ENCODE assay signal across 8 cellular contexts in the genomic region with DNA sequence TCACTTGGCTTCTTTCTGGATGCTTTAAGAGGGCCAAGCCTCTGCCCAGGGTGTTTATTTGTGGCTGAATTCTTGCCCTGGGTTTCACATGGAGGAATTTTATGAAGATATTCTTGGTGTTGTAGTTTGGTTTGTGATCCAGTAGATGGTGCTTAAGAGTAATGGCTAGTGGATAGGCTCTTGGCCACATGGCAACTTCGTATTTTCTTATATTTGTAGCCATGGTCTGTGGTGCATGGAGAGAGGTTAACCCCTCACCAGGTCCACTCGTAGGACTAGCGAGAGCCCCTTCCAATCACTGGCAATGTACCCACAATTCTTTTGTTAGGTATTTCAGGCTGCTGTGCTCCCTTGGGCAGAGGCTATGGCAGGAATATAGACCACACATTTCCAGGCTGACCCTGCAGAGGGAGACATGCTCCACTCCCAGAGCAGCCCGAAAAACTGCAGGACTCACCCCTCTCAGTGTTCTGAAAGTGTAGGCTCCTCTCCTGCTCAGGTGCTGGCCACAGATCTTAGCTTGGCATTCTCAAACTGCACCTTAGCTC.
DNase-seq lines count a peak whose midpoint lies in the region; ATAC-seq and TF ChIP-seq lines count a peak whose summit lies in the region.

No MANE protein-coding gene starts in this region.

- H2AFZ ChIP-seq in IMR-90 (replicated peaks; ENCODE audit: low read length, poor library complexity): no peak overlapping the region

- H3K9me3 ChIP-seq in IMR-90 (ENCODE audit: control insufficient read depth, insufficient read depth, low read length) (no peaks in the 10 kb centered on the region; the same call in none of the 2 replicates), adipocyte (ENCODE audit: control insufficient read depth, low read length) (peaks cover 21% of the 10 kb centered on the region)

- H3K14ac ChIP-seq in IMR-90 (replicated peaks; ENCODE audit: low read depth, low read length): no peak overlapping the region

- H2BK20ac ChIP-seq in IMR-90 (ENCODE audit: low read depth, low read length): no peak overlapping the region

- H3K36me3 ChIP-seq in IMR-90 (ENCODE audit: control insufficient read depth, insufficient read depth, low read length): no peaks in the 10 kb centered on the region
- no peaks in the 10 kb centered on the region for H3K36me3 ChIP-seq in adipocyte (ENCODE audit: control insufficient read depth, insufficient read depth, low read length, severe bottlenecking)

- DNase-seq in ELF-1 (ENCODE audit: low read depth, low spot score): peak; percentile 67
- DNase-seq in IMR-90: peak; percentile 17
- peak; percentile 45 for DNase-seq in adipocyte (ENCODE audit: low read depth)
- peak; percentile 37 to 46 for DNase-seq in lung microvascular endothelial cell (ENCODE audit: low read depth in 2 of 2)
- no peak for DNase-seq in caudate nucleus (lab: John Stamatoyannopoulos, UW)
- no peak for DNase-seq in omental fat pad (ENCODE audit: low spot score)
- no peak for DNase-seq in activated CD8-positive, alpha-beta T cell treated with anti-CD3 and anti-CD28 coated beads for 36 hours
- no peak for DNase-seq in CD14-positive monocyte (ENCODE audit: low spot score)

- no peak overlapping the region for H4K8ac ChIP-seq in IMR-90 (ENCODE audit: low read depth in 2 of 2, low read length in 2 of 2)

- intact Hi-C loops in IMR-90 (cut with micrococcal nuclease) (loop anchor here (10.0 kb wide), 2 partner anchors 64 to 474 kb away; no protein-coding TSS in a partner anchor), CD14-positive monocyte (cut with micrococcal nuclease) (no loop called here)
- intact Hi-C loops in activated CD8-positive, alpha-beta T cell treated with anti-CD3 and anti-CD28 coated beads for 36 hours (cut with micrococcal nuclease): no loop called here

- H3K79me1 ChIP-seq in IMR-90 (ENCODE audit: low read depth in 1 of 2, low read length in 2 of 2): no peaks in the 10 kb centered on the region

- no peak overlapping the region for H3K4me2 ChIP-seq in IMR-90 (ENCODE audit: low read depth, low read length)

- H2AK9ac ChIP-seq in IMR-90 (replicated peaks; ENCODE audit: low read depth, low read length, poor library complexity): no peak overlapping the region

- 33% methylated on average over 1 of the region's 4 CpGs; no CpG with 5 or more reads in 1 of the 2 experiments for WGBS in IMR-90 (ENCODE audit: extremely low coverage in 2 of 2, insufficient read length in 1 of 2), 2 experiments

- H3K27me3 Mint-ChIP-seq in activated CD8-positive, alpha-beta T cell treated with anti-CD3 and anti-CD28 coated beads for 36 hours: peaks cover 1% of the 10 kb centered on the region
- peaks cover 0 to 2% (median 0%) of the 10 kb centered on the region in 3 donors for H3K27me3 Mint-ChIP-seq in CD14-positive monocyte (ENCODE audit: low read depth in 3 of 3)

- TF ChIP-seq RAD21 in IMR-90 (IDR thresholded peaks at IDR 0.05; ENCODE audit: low read length): no peak

- H3K4me3 ChIP-seq in IMR-90 (ENCODE audit: insufficient read depth, low read depth, low read length) (no peak overlapping the region), adipocyte (ENCODE audit: low read length) (no peak overlapping the region)

- in situ Hi-C loops in IMR-90 (cut with MboI; ENCODE audit: low sequenced_read_pairs): no loop called here

- no peaks in the 10 kb centered on the region for H4K20me1 ChIP-seq in IMR-90 (ENCODE audit: insufficient read depth, low read length)

- no peak overlapping the region for H2BK120ac ChIP-seq in IMR-90 (ENCODE audit: low read depth, low read length)

- no peak for TF ChIP-seq CTCF in IMR-90 (conservative IDR thresholded peaks at IDR 0.05; ENCODE audit: low read depth, low read length)
- TF ChIP-seq CTCF in omental fat pad (IDR thresholded peaks at IDR 0.05): no peak
- no peak for TF ChIP-seq CTCF in activated CD8-positive, alpha-beta T cell treated with anti-CD3 and anti-CD28 coated beads for 36 hours (IDR thresholded peaks at IDR 0.05)
- no peak for TF ChIP-seq CTCF in CD14-positive monocyte (IDR thresholded peaks at IDR 0.05)

- no peak overlapping the region for H4K5ac ChIP-seq in IMR-90 (ENCODE audit: low read depth, low read length)

- H3K36me3 Mint-ChIP-seq in activated CD8-positive, alpha-beta T cell treated with anti-CD3 and anti-CD28 coated beads for 36 hours (ENCODE audit: low read depth): no peaks in the 10 kb centered on the region
- H3K36me3 Mint-ChIP-seq in CD14-positive monocyte: no peaks in the 10 kb centered on the region

- POLR2A ChIA-PET in IMR-90 (lab: Charles Lee; ENCODE audit: unreplicated experiment): no interaction called here
- POLR2A ChIA-PET in activated CD8-positive, alpha-beta T cell treated with anti-CD3 and anti-CD28 coated beads for 36 hours (lab: Charles Lee): no interaction called here

- TF ChIP-seq POLR2A in IMR-90 (IDR thresholded peaks at IDR 0.05; ENCODE audit: low read depth, low read length): no peak

- H3K56ac ChIP-seq in IMR-90 (ENCODE audit: extremely low read depth, insufficient read depth, low read length): no peak overlapping the region

- no peak overlapping the region for H3K4me3 Mint-ChIP-seq in activated CD8-positive, alpha-beta T cell treated with anti-CD3 and anti-CD28 coated beads for 36 hours
- no peak overlapping the region for H3K4me3 Mint-ChIP-seq in CD14-positive monocyte

- H2BK5ac ChIP-seq in IMR-90 (ENCODE audit: low read depth, low read length, poor library complexity, severe bottlenecking): no peak overlapping the region

- no TSS peak for BruUV-seq in IMR-90 (replicated peaks; lab: Mats Ljungman, UMichigan)

- no peak overlapping the region for H3K18ac ChIP-seq in IMR-90 (ENCODE audit: low read depth, low read length)

- H3K4me1 ChIP-seq in IMR-90 (ENCODE audit: control insufficient read depth, insufficient read depth, low read length) (no peaks in the 10 kb centered on the region), adipocyte (ENCODE audit: control insufficient read depth, insufficient read depth, low read length) (peaks cover 8% of the 10 kb centered on the region)

- ATAC-seq in IMR-90 (ENCODE audit: low read depth) (peak; percentile 77; the same call in 1 of the 2 replicates), omental fat pad (ENCODE audit: low FRiP score) (no peak)
- ATAC-seq in activated CD8-positive, alpha-beta T cell treated with anti-CD3 and anti-CD28 coated beads for 36 hours: no peak

- H3K27me3 ChIP-seq in IMR-90 (ENCODE audit: control insufficient read depth, insufficient read depth, low read length) (no peaks in the 10 kb centered on the region), adipocyte (replicated peaks; ENCODE audit: control insufficient read depth, insufficient read depth, low read length) (no peaks in the 10 kb centered on the region)

- H3K9me1 ChIP-seq in IMR-90 (ENCODE audit: insufficient read depth, low read length): no peaks in the 10 kb centered on the region

- no peak overlapping the region for H3K27ac Mint-ChIP-seq in activated CD8-positive, alpha-beta T cell treated with anti-CD3 and anti-CD28 coated beads for 36 hours
- H3K27ac Mint-ChIP-seq in CD14-positive monocyte: no peak overlapping the region

- H3K27ac ChIP-seq in IMR-90 (ENCODE audit: insufficient read depth, low read length) (no peak overlapping the region), caudate nucleus (ENCODE audit: low read depth, low read length) (no peak overlapping the region)

- no peak overlapping the region for H3K4ac ChIP-seq in IMR-90 (ENCODE audit: low read depth, low read length)

- dilution Hi-C loops in IMR-90 (cut with HindIII; ENCODE audit: low sequenced_read_pairs, unreplicated experiment): no loop called here

- no peak overlapping the region for H3K23ac ChIP-seq in IMR-90 (ENCODE audit: low read depth, low read length)

- H2BK15ac ChIP-seq in IMR-90 (ENCODE audit: low read depth, low read length): no peak overlapping the region

- peaks cover 5% of the 10 kb centered on the region for H3K4me1 Mint-ChIP-seq in activated CD8-positive, alpha-beta T cell treated with anti-CD3 and anti-CD28 coated beads for 36 hours (ENCODE audit: low read depth)
- peaks cover 4% of the 10 kb centered on the region for H3K4me1 Mint-ChIP-seq in CD14-positive monocyte

- CTCF ChIA-PET in IMR-90 (lab: Yijun Ruan, JAX): no interaction called here
- CTCF ChIA-PET in activated CD8-positive, alpha-beta T cell treated with anti-CD3 and anti-CD28 coated beads for 36 hours (lab: Charles Lee): no interaction called here

- H2AK5ac ChIP-seq in IMR-90 (ENCODE audit: low read depth, low read length): no peak overlapping the region

- peaks cover 10% of the 10 kb centered on the region for H3K9me3 Mint-ChIP-seq in activated CD8-positive, alpha-beta T cell treated with anti-CD3 and anti-CD28 coated beads for 36 hours
- peaks cover 0 to 10% (median 5%) of the 10 kb centered on the region in 7 donors for H3K9me3 Mint-ChIP-seq in CD14-positive monocyte

- no peak overlapping the region for H3K9ac ChIP-seq in IMR-90 (ENCODE audit: low read depth, low read length)
- no peak overlapping the region for H3K9ac ChIP-seq in adipocyte (ENCODE audit: low read length)

- no peak overlapping the region for H4K91ac ChIP-seq in IMR-90 (ENCODE audit: insufficient read depth, low read depth, low read length)

TF ChIP-seq in IMR-90, 13 proteins besides CTCF, POLR2A, EP300 and RAD21:
- TF ChIP-seq FOS (IDR thresholded peaks at IDR 0.05; ENCODE audit: low read depth, low read length) (no peak), NFE2L2 (IDR thresholded peaks at IDR 0.05; ENCODE audit: low read depth, low read length) (no peak), RCOR1 (IDR thresholded peaks at IDR 0.05; ENCODE audit: insufficient replicate concordance, low read length) (no peak)

Comparison
In these comparisons a context has a peak if more than half of its experiments do, and no peak if none do; other contexts are left out.
1. DNase-seq: peak in ELF-1 (single experiment), IMR-90 (single experiment), adipocyte (single experiment) and lung microvascular endothelial cell (2 of 2); none in caudate nucleus (0 of 61), omental fat pad (single experiment), activated CD8-positive, alpha-beta T cell treated with anti-CD3 and anti-CD28 coated beads for 36 hours (single experiment) and CD14-positive monocyte (single experiment).